ENCODE assay signal across 14 cellular contexts in genomic region chr5:54837939-54838457, GRCh38.
DNase-seq lines count a peak whose midpoint lies in the region; ATAC-seq and TF ChIP-seq lines count a peak whose summit lies in the region.
"Had no signal": no experiment of that assay in that cellular context is flagged by ENCODE, and none has a peak within 500 bp of the region (broad histone marks: within the 10 kb centered on the region; RNA-seq: fewer than 3 reads in every experiment).

No MANE protein-coding gene starts in this region.

- H3F3A ChIP-seq in neural cell (ENCODE audit: insufficient read depth, low read length, poor library complexity, severe bottlenecking), result peaks cover 4% of the 10 kb centered on the region

- in situ Hi-C loops in SK-MEL-5 (cut with HindIII; ENCODE audit: low pct_unique_long_range_greater_than_20kb, low sequenced_read_pairs), result no loop called here

- H3K27ac ChIP-seq in neural cell (ENCODE audit: low read length), result peak overlapping the region; percentile 53
- H3K27ac ChIP-seq in testis, result no peak overlapping the region

- no peak for TF ChIP-seq POLR2A in testis (IDR thresholded peaks at IDR 0.05)

- no peaks in the 10 kb centered on the region for H3K27me3 Mint-ChIP-seq in stimulated activated memory B cell treated with anti-CD40 and anti-IgM and Interleukin-4, amounts not matched to agents 10 μg/mL and 1 μg/mL and 100 μg/mL, for 72 hours
- H3K27me3 Mint-ChIP-seq: B cell had no signal

- intact Hi-C loops in testis (cut with DNase I; ENCODE audit: low total_unique reads), result no loop called here

- DNase-seq in NCI-H1436 treated with DMSO at 0.1 percent for 48 hours (lab: John Stamatoyannopoulos, UW) (peak; percentile 26), SK-MEL-5 (ENCODE audit: low read depth, low spot score) (peak; percentile 62), testis (peak; percentile 36), DMS79 (lab: John Stamatoyannopoulos, UW) (no peak)
- no peak for DNase-seq in activated CD4-positive, alpha-beta T cell treated with anti-CD3 and anti-CD28 coated beads, Interleukin-2, amount 50 U/mL, for 4 hours
- DNase-seq: ACHN; CD8-positive, alpha-beta T cell; Karpas-422; NCI-H2227 treated with DMSO at 0.1 percent for 48 hours; NCI-H526 had no signal

- H3K4me1 Mint-ChIP-seq in stimulated activated memory B cell treated with anti-CD40 and anti-IgM and Interleukin-4, amounts not matched to agents 10 μg/mL and 1 μg/mL and 100 μg/mL, for 72 hours, result peaks cover 21% of the 10 kb centered on the region

- no peak for ATAC-seq in stimulated activated memory B cell treated with anti-CD40 and anti-IgM and Interleukin-4, amounts not matched to agents 10 μg/mL and 1 μg/mL and 100 μg/mL, for 72 hours
- ATAC-seq: CD8-positive, alpha-beta T cell; Right ventricle myocardium inferior had no signal

- no peaks in the 10 kb centered on the region for H3K79me2 ChIP-seq in neural cell (replicated peaks; ENCODE audit: insufficient read depth, low read length)

- H4K20me1 ChIP-seq in neural cell (ENCODE audit: insufficient read depth), result no peaks in the 10 kb centered on the region

- no peaks in the 10 kb centered on the region for H3K9me3 Mint-ChIP-seq in stimulated activated memory B cell treated with anti-CD40 and anti-IgM and Interleukin-4, amounts not matched to agents 10 μg/mL and 1 μg/mL and 100 μg/mL, for 72 hours
- H3K9me3 Mint-ChIP-seq: CD8-positive, alpha-beta T cell had no signal

- H3K36me3 Mint-ChIP-seq in stimulated activated memory B cell treated with anti-CD40 and anti-IgM and Interleukin-4, amounts not matched to agents 10 μg/mL and 1 μg/mL and 100 μg/mL, for 72 hours, result no peaks in the 10 kb centered on the region
- H3K36me3 Mint-ChIP-seq: CD8-positive, alpha-beta T cell had no signal

- H3K4me3 Mint-ChIP-seq in stimulated activated memory B cell treated with anti-CD40 and anti-IgM and Interleukin-4, amounts not matched to agents 10 μg/mL and 1 μg/mL and 100 μg/mL, for 72 hours, result no peak overlapping the region
- H3K4me3 Mint-ChIP-seq: B cell; CD8-positive, alpha-beta T cell had no signal

- no peak for TF ChIP-seq RAD21 in neural cell (conservative IDR thresholded peaks at IDR 0.05)

- H3K4me1 ChIP-seq in testis, result no peaks in the 10 kb centered on the region

- H3K36me3 ChIP-seq in neural cell (ENCODE audit: insufficient read depth, low read length) (no peaks in the 10 kb centered on the region), testis (ENCODE audit: low read depth, missing control alignments) (no peaks in the 10 kb centered on the region)

- no peak for TF ChIP-seq EP300 in neural cell (conservative IDR thresholded peaks at IDR 0.05; ENCODE audit: poor library complexity, severe bottlenecking)

- H3K9me3 ChIP-seq in neural cell (ENCODE audit: low read length), result no peaks in the 10 kb centered on the region
- H3K9me3 ChIP-seq in testis, result no peaks in the 10 kb centered on the region

- H3K4me3 ChIP-seq in neural cell (ENCODE audit: low read length), result no peak overlapping the region
- no peak overlapping the region for H3K4me3 ChIP-seq in testis

- no peak overlapping the region for H3K4me2 ChIP-seq in neural cell (ENCODE audit: low read length)

- H3K9me2 ChIP-seq in neural cell (ENCODE audit: insufficient read depth, low read length), result no peaks in the 10 kb centered on the region

- no peak overlapping the region for H2AFZ ChIP-seq in neural cell (ENCODE audit: low read depth, low read length)

- TF ChIP-seq CTCF in neural cell (IDR thresholded peaks at IDR 0.05; ENCODE audit: poor library complexity, severe bottlenecking), result no peak
- no peak for TF ChIP-seq CTCF in testis (IDR thresholded peaks at IDR 0.05)

- no peak overlapping the region for H3K9ac ChIP-seq in neural cell (ENCODE audit: low read length)

- 63 to 68% methylated on average over 6 of the region's 6 CpGs for WGBS in testis, 2 donors

- no peak overlapping the region for H3K27ac Mint-ChIP-seq in stimulated activated memory B cell treated with anti-CD40 and anti-IgM and Interleukin-4, amounts not matched to agents 10 μg/mL and 1 μg/mL and 100 μg/mL, for 72 hours
- H3K27ac Mint-ChIP-seq: B cell; CD8-positive, alpha-beta T cell had no signal

- H3K27me3 ChIP-seq in neural cell (ENCODE audit: insufficient read depth, low read depth, low read length), result no peaks in the 10 kb centered on the region
- no peaks in the 10 kb centered on the region for H3K27me3 ChIP-seq in testis

TF ChIP-seq in neural cell, 6 proteins besides CTCF, POLR2A, EP300 and RAD21:
- TF ChIP-seq SMC3 (conservative IDR thresholded peaks at IDR 0.05; ENCODE audit: poor library complexity) (no peak), REST (IDR thresholded peaks at IDR 0.05; ENCODE audit: borderline replicate concordance) (no peak), POLR2AphosphoS5 (IDR thresholded peaks at IDR 0.05) (no peak), EZH2 (IDR thresholded peaks at IDR 0.05; ENCODE audit: borderline replicate concordance, insufficient read depth, low read length, poor library complexity, severe bottlenecking) (no peak)

Comparison
In these comparisons a context has a peak if more than half of its experiments do, and no peak if none do; other contexts are left out.
1. DNase-seq: peak in NCI-H1436 treated with DMSO at 0.1 percent for 48 hours (single experiment), SK-MEL-5 (single experiment) and testis (single experiment); none in DMS79 (single experiment) and activated CD4-positive, alpha-beta T cell treated with anti-CD3 and anti-CD28 coated beads, Interleukin-2, amount 50 U/mL, for 4 hours (0 of 2).